23 cellular contexts compared by ENCODE assay signal in the genomic region with DNA sequence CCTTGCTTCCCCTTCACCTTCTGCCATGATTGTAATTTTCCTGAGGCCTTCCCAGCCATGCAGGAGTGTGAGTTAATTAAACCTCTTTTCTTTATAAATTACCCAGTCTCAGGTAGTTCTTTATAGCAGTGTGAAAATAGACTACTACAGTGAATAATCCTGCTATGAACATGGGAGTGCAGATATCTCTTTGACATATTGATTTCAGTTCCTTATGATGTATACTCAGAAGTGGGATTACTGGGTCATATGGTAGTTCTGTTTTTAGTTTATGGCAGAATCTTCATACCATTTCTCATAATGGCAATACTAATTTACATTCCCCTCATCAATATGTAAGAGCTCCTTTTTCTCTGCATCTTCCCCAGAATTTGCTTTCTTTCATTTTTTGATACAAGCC. TPM values are rescaled to one million over a fixed set of nuclear protein-coding genes. Genes with fewer than 3 reads are reported as not detected.
"Had no signal": no experiment of that assay in that cellular context is flagged by ENCODE, and none has a peak within 500 bp of the region (broad histone marks: within the 10 kb centered on the region; RNA-seq: fewer than 3 reads in every experiment).

No MANE protein-coding gene starts in this region.

- H3K4me3 Mint-ChIP-seq: dendritic cell treated with granulocyte-macrophage colony-stimulating factor and Interleukin-4, amounts not matched to agents 40 ng/mL and 50 ng/mL, for 4 days; effector memory CD8-positive, alpha-beta T cell; endodermal cell had no signal

- ATAC-seq: effector memory CD8-positive, alpha-beta T cell; esophagus mucosa; foreskin keratinocyte; gastrocnemius medialis; gastroesophageal sphincter; heart left ventricle; heart right ventricle had no signal

- H3K9me3 Mint-ChIP-seq: dendritic cell treated with granulocyte-macrophage colony-stimulating factor and Interleukin-4, amounts not matched to agents 40 ng/mL and 50 ng/mL, for 4 days; effector memory CD8-positive, alpha-beta T cell; endodermal cell had no signal

- H3K27me3 Mint-ChIP-seq: dendritic cell treated with granulocyte-macrophage colony-stimulating factor and Interleukin-4, amounts not matched to agents 40 ng/mL and 50 ng/mL, for 4 days; effector memory CD8-positive, alpha-beta T cell had no signal

- H3K4me1 Mint-ChIP-seq: endodermal cell had no signal

- DNase-seq: colonic mucosa; cortex of kidney; dermis blood vessel endothelial cell; dorsolateral prefrontal cortex; effector CD4-positive, alpha-beta T cell; effector CD8-positive, alpha-beta T cell; effector memory CD4-positive, alpha-beta T cell; effector memory CD8-positive, alpha-beta T cell; endodermal cell; erythroblast; esophagus squamous epithelium; foreskin fibroblast; foreskin keratinocyte; foreskin melanocyte; gastrocnemius medialis; glutamatergic neuron; head of caudate nucleus; heart left ventricle; heart right ventricle had no signal

- H3K27ac Mint-ChIP-seq: dendritic cell treated with granulocyte-macrophage colony-stimulating factor and Interleukin-4, amounts not matched to agents 40 ng/mL and 50 ng/mL, for 4 days; effector memory CD8-positive, alpha-beta T cell; endodermal cell had no signal

RNA-seq across cellular contexts. Expression of a gene that starts 26.0 kb away (rescaled TPM):
- total RNA-seq: endothelial cell of umbilical vein, foreskin keratinocyte had no signal

RNA-seq across cellular contexts. Expression of a gene that starts 26.2 kb away (rescaled TPM):
- total RNA-seq: endothelial cell of umbilical vein had no signal
